ENCODE assay signal across 8 cellular contexts in the genomic region with DNA sequence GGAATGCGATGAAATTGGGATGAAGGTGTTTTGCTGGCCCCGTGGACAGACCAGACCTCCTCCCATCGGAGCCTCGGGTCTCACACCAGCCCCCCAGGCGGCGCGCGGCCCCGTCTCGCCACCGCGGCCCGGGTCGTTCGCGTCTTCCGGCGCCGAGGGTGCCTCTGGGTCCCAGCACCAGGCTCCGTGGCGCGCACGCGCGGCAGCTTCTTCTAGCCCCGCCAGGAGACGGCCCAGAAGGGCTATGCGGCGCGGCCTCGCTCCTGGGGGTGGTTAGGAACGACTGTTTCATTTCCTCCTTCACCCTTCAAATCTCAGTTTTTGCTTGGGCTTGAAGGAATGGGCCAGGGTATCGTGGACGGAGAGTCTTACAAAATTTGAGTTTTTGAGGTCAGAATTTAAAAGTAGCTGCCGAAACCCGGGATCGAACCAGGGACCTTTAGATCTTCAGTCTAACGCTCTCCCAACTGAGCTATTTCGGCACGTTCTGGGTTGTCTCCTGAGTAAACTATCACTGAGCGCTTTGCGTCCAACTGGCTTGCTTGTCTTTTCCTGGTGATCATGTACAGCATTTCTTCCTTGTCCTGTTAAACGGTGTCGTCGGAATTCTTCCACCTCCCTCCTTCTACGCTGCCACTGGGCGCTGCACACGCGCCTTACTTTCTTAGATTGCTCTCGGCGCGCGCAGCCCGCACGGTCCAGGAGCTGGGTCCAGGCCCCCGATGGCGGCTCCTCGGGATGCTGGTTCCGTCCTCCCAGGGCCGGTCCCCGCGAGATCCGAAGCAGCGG.
A peak's percentile ranks its signal among the peaks of the same experiment; 100 is the strongest.
DNase-seq lines count a peak whose midpoint lies in the region; ATAC-seq and TF ChIP-seq lines count a peak whose summit lies in the region.

No MANE protein-coding gene starts in this region.

- no peaks in the 10 kb centered on the region for H3K9me3 ChIP-seq in iPS-15b (ENCODE audit: control insufficient read depth, insufficient read depth, low read length)

- in situ Hi-C loops in brain microvascular endothelial cell (cut with HindIII; ENCODE audit: low pct_ligation_motif_present, low sequenced_read_pairs): no loop called here

- H3K9ac ChIP-seq in iPS-15b (ENCODE audit: low read depth, low read length): peak overlapping the region; percentile 71

- DNase-seq in NCI-H2107 treated with DMSO at 0.1 percent for 48 hours (lab: John Stamatoyannopoulos, UW; ENCODE audit: unreplicated experiment) (peak; percentile 40), UCSD-AML1 (lab: John Stamatoyannopoulos, UW; ENCODE audit: unreplicated experiment) (peak; percentile 98), brain microvascular endothelial cell (peak; percentile 92), skeletal muscle cell (ENCODE audit: low read depth) (peak; percentile 93)

- ATAC-seq in GM18519 (IDR thresholded peaks at IDR 0.05; ENCODE audit: low FRiP score, unreplicated experiment) (peak; percentile 82), HG03060 (IDR thresholded peaks at IDR 0.05; ENCODE audit: low read depth, unreplicated experiment) (peak; percentile 75)

- TF ChIP-seq CTCF in 22Rv1 (IDR thresholded peaks at IDR 0.05) (peak; percentile 19; the same call in 1 of the 2 replicates), brain microvascular endothelial cell (IDR thresholded peaks at IDR 0.05; ENCODE audit: low read depth, low read length, missing control alignments) (no peak)

- H3K27me3 ChIP-seq in brain microvascular endothelial cell (replicated peaks) (no peaks in the 10 kb centered on the region), iPS-15b (ENCODE audit: control insufficient read depth, insufficient read depth, low read length) (peaks cover 2% of the 10 kb centered on the region)

- H3K36me3 ChIP-seq in brain microvascular endothelial cell (replicated peaks) (no peaks in the 10 kb centered on the region), iPS-15b (ENCODE audit: control insufficient read depth, insufficient read depth, low read length) (no peaks in the 10 kb centered on the region)

- H3K4me3 ChIP-seq in brain microvascular endothelial cell (ENCODE audit: low read depth, low read length) (peak overlapping the region; percentile 77), iPS-15b (ENCODE audit: low read depth, low read length) (peak overlapping the region; percentile 72), skeletal muscle cell (ENCODE audit: low read depth, low read length) (peak overlapping the region; percentile 63)

- H3K4me1 ChIP-seq in iPS-15b (ENCODE audit: control insufficient read depth, insufficient read depth, low read length): peaks cover 14% of the 10 kb centered on the region

- H3K27ac ChIP-seq in 22Rv1 (peak overlapping the region; percentile 96), brain microvascular endothelial cell (peak overlapping the region; percentile 59)

Comparison
In these comparisons a context has a peak if more than half of its experiments do, and no peak if none do; other contexts are left out.
1. Peak in every context shown above with its lines: DNase-seq, ATAC-seq, H3K4me3 ChIP-seq and H3K27ac ChIP-seq.
2. DNase-seq: peak in every context shown above with its lines; median percentile 98 in UCSD-AML1; 93 in skeletal muscle cell; 92 in brain microvascular endothelial cell; 40 in NCI-H2107 treated with DMSO at 0.1 percent for 48 hours.